26 cellular contexts compared by ENCODE assay signal in genomic region chr16:4762205-4762604, GRCh38. TPM values are rescaled to one million over a fixed set of nuclear protein-coding genes. Genes with fewer than 3 reads are reported as not detected.
A peak's percentile ranks its signal among the peaks of the same experiment; 100 is the strongest.
DNase-seq lines count a peak whose midpoint lies in the region; ATAC-seq, FAIRE-seq and TF ChIP-seq lines count a peak whose summit lies in the region.
"Had no signal": no experiment of that assay in that cellular context is flagged by ENCODE, and none has a peak within 500 bp of the region (broad histone marks: within the 10 kb centered on the region; RNA-seq: fewer than 3 reads in every experiment).

No MANE protein-coding gene starts in this region.

- no peaks in the 10 kb centered on the region for H3K9me3 ChIP-seq in BLaER1
- no peaks in the 10 kb centered on the region for H3K9me3 ChIP-seq in astrocyte (ENCODE audit: insufficient read depth, low read depth, low read length)
- H3K9me3 ChIP-seq in osteoblast (ENCODE audit: low read depth, low read length), result no peaks in the 10 kb centered on the region
- H3K9me3 ChIP-seq in PC-9 (ENCODE audit: insufficient read depth, low read depth), result no peaks in the 10 kb centered on the region
- H3K9me3 ChIP-seq: Caco-2 had no signal

- DNase-seq in activated naive CD4-positive, alpha-beta T cell treated with anti-CD3 and anti-CD28 coated beads, Interleukin-2, amount 50 U/mL, for 72 hours (ENCODE audit: low spot score in 2 of 2), result no peak
- no peak for DNase-seq in activated naive CD4-positive, alpha-beta T cell treated with Interleukin-2 at 50 U/mL for 16 hours
- no peak for DNase-seq in astrocyte (ENCODE audit: low read depth)
- DNase-seq in osteoblast (ENCODE audit: insufficient read length, low spot score, missing footprints), result peak; percentile 29
- DNase-seq in DMS53 (lab: John Stamatoyannopoulos, UW), result no peak
- no peak for DNase-seq in PC-9
- DNase-seq in epidermal melanocyte (ENCODE audit: insufficient read length, low spot score), result no peak
- DNase-seq: 8988T; Caco-2; CD4-positive, alpha-beta T cell; DMS79; GDM1; HCEC 1CT; IMR-90 had no signal

- no peaks in the 10 kb centered on the region for H3K9me2 ChIP-seq in PC-9 (ENCODE audit: insufficient read depth)

- no peaks in the 10 kb centered on the region for H3K27me3 Mint-ChIP-seq in astrocyte (ENCODE audit: low read depth, unreplicated experiment)
- H3K27me3 Mint-ChIP-seq: B cell; CD4-positive, alpha-beta T cell had no signal

- H3F3A ChIP-seq in PC-9 (ENCODE audit: insufficient read depth, low read depth), result no peaks in the 10 kb centered on the region

- H3K4me3 Mint-ChIP-seq in astrocyte (ENCODE audit: unreplicated experiment), result no peak overlapping the region
- H3K4me3 Mint-ChIP-seq: B cell; CD4-positive, alpha-beta T cell; GM23338 had no signal

- no TSS peak for BruUV-seq in PC-9 (replicated peaks; lab: Mats Ljungman, UMichigan)

- intact Hi-C loops in PC-9 (cut with micrococcal nuclease; ENCODE audit: unreplicated experiment), result no loop called here

- H2AFZ ChIP-seq in astrocyte (ENCODE audit: low read depth, low read length) (no peak overlapping the region), osteoblast (ENCODE audit: low read length) (no peak overlapping the region), PC-9 (no peak overlapping the region)
- H2AFZ ChIP-seq: GM23338 had no signal

- H3K27ac ChIP-seq in BLaER1, result no peak overlapping the region
- H3K27ac ChIP-seq in astrocyte (ENCODE audit: low read depth, low read length), result no peak overlapping the region
- no peak overlapping the region for H3K27ac ChIP-seq in osteoblast (ENCODE audit: low read depth, low read length)
- no peak overlapping the region for H3K27ac ChIP-seq in PC-9
- H3K27ac ChIP-seq: C4-2B, HL-60 had no signal

- H3K27ac Mint-ChIP-seq in activated naive CD4-positive, alpha-beta T cell treated with anti-CD3 and anti-CD28 coated beads, Interleukin-2, amount 50 U/mL, for 72 hours, result peak overlapping the region; percentile 21 to 86
- H3K27ac Mint-ChIP-seq in astrocyte (ENCODE audit: unreplicated experiment), result peak overlapping the region; percentile 18
- H3K27ac Mint-ChIP-seq: B cell; CD4-positive, alpha-beta T cell; GM23338 had no signal

- H3K79me2 ChIP-seq in astrocyte (ENCODE audit: insufficient read depth, low read length), result peaks cover 35% of the 10 kb centered on the region
- H3K79me2 ChIP-seq in osteoblast (ENCODE audit: insufficient read depth, low read length), result peaks cover 34% of the 10 kb centered on the region
- peaks cover 17% of the 10 kb centered on the region for H3K79me2 ChIP-seq in PC-9 (ENCODE audit: low read depth)

- H4K20me1 ChIP-seq in BLaER1 (peaks cover 49% of the 10 kb centered on the region; the same call in 1 of the 2 replicates), astrocyte (ENCODE audit: insufficient read depth, low read length) (peaks cover 23% of the 10 kb centered on the region), osteoblast (ENCODE audit: insufficient read depth, low read length) (peaks cover 9% of the 10 kb centered on the region), PC-9 (ENCODE audit: insufficient read depth) (no peaks in the 10 kb centered on the region)

- no peak for ATAC-seq in activated naive CD4-positive, alpha-beta T cell treated with anti-CD3 and anti-CD28 coated beads, Interleukin-2, amount 50 U/mL, for 72 hours
- ATAC-seq: GM23338 had no signal

- H3K4me1 ChIP-seq in BLaER1 (peaks cover 34% of the 10 kb centered on the region), astrocyte (ENCODE audit: insufficient read depth, low read length) (peaks cover 7% of the 10 kb centered on the region), osteoblast (ENCODE audit: insufficient read depth, low read length) (peaks cover 8% of the 10 kb centered on the region), PC-9 (replicated peaks; ENCODE audit: insufficient read depth) (peaks cover 7% of the 10 kb centered on the region; the same call in 1 of the 2 replicates)
- H3K4me1 ChIP-seq: Caco-2 had no signal

- H3K9ac ChIP-seq in BLaER1, result 0 out of 2 replicates have a peak overlapping the region, but pooled peaks have one; percentile 30
- no peak overlapping the region for H3K9ac ChIP-seq in astrocyte (ENCODE audit: low read length)

- no peaks in the 10 kb centered on the region for H3K27me3 ChIP-seq in BLaER1
- no peaks in the 10 kb centered on the region for H3K27me3 ChIP-seq in astrocyte (ENCODE audit: insufficient read depth, low read length)
- H3K27me3 ChIP-seq in osteoblast (ENCODE audit: insufficient read depth, low read length), result no peaks in the 10 kb centered on the region
- H3K27me3 ChIP-seq in PC-9 (ENCODE audit: insufficient read depth, low read depth), result no peaks in the 10 kb centered on the region

- POLR2A ChIA-PET in PC-9 (lab: Charles Lee; ENCODE audit: unreplicated experiment), result no interaction called here

- CTCF ChIA-PET in PC-9 (lab: Charles Lee), result no interaction called here

- peaks cover 8% of the 10 kb centered on the region for H3K4me1 Mint-ChIP-seq in astrocyte (ENCODE audit: low read depth, unreplicated experiment)

- H3K4me3 ChIP-seq in BLaER1 (no peak overlapping the region), astrocyte (ENCODE audit: insufficient read depth, low read depth, low read length) (no peak overlapping the region), osteoblast (ENCODE audit: insufficient read depth, low read length) (no peak overlapping the region), PC-9 (no peak overlapping the region)
- H3K4me3 ChIP-seq: GM23338 had no signal

- no peaks in the 10 kb centered on the region for H3K9me3 Mint-ChIP-seq in activated naive CD4-positive, alpha-beta T cell treated with anti-CD3 and anti-CD28 coated beads, Interleukin-2, amount 50 U/mL, for 72 hours
- no peaks in the 10 kb centered on the region for H3K9me3 Mint-ChIP-seq in astrocyte (ENCODE audit: unreplicated experiment)
- H3K9me3 Mint-ChIP-seq: CD4-positive, alpha-beta T cell; GM23338 had no signal

- H3K4me2 ChIP-seq in BLaER1 (peak overlapping the region; percentile 21), astrocyte (ENCODE audit: low read length) (no peak overlapping the region), osteoblast (ENCODE audit: insufficient read depth, low read length) (no peak overlapping the region), PC-9 (no peak overlapping the region)
- H3K4me2 ChIP-seq: GM23338 had no signal

- no peak for TF ChIP-seq CTCF in astrocyte (IDR thresholded peaks at IDR 0.05; ENCODE audit: insufficient read depth, low read depth, low read length)
- no peak for TF ChIP-seq CTCF in osteoblast (IDR thresholded peaks at IDR 0.05; ENCODE audit: extremely low read depth, low read depth, low read length)
- TF ChIP-seq CTCF in PC-9 (conservative IDR thresholded peaks at IDR 0.05), result no peak

- H3K36me3 Mint-ChIP-seq in activated naive CD4-positive, alpha-beta T cell treated with anti-CD3 and anti-CD28 coated beads, Interleukin-2, amount 50 U/mL, for 72 hours, result peaks cover 0 to 6% of the 10 kb centered on the region in 2 donors
- H3K36me3 Mint-ChIP-seq in astrocyte (ENCODE audit: low read depth, unreplicated experiment), result peaks cover 31% of the 10 kb centered on the region

- H3K36me3 ChIP-seq in BLaER1 (peaks cover 83% of the 10 kb centered on the region), astrocyte (ENCODE audit: insufficient read depth, low read length) (peaks cover 9% of the 10 kb centered on the region), osteoblast (ENCODE audit: insufficient read depth, low read length) (peaks cover 67% of the 10 kb centered on the region), PC-9 (ENCODE audit: low read depth) (0 out of 2 replicates have a peak, but pooled peaks cover 3% of the 10 kb centered on the region)

- no peak for FAIRE-seq in astrocyte (lab: Jason Lieb, UNC)
- FAIRE-seq: D721Med, GM12892, GM18507, H54 had no signal

RNA-seq across cellular contexts. Expression of gene ZNF500, which starts 4.8 kb away (rescaled TPM):
- total RNA-seq in activated naive CD4-positive, alpha-beta T cell treated with anti-CD3 and anti-CD28 coated beads, Interleukin-2, amount 50 U/mL, for 72 hours, result 10 to 100 TPM; 10.2 to 12.2 TPM
- total RNA-seq in astrocyte (12.2 and 14.6 TPM in 2 replicates), osteoblast (14.5 and 16.2 TPM in 2 replicates), PC-9 (2021) (28.8 and 29.2 TPM in 2 replicates)

RNA-seq across cellular contexts. Expression of gene SEPTIN12, which starts 25.9 kb away (rescaled TPM):
- not detected for total RNA-seq in activated naive CD4-positive, alpha-beta T cell treated with anti-CD3 and anti-CD28 coated beads, Interleukin-2, amount 50 U/mL, for 72 hours
- total RNA-seq in astrocyte (4.4 and 5.9 TPM in 2 replicates), osteoblast (not detected in 2 replicates), PC-9 (2021) (not detected in 2 replicates)
- total RNA-seq: A673; B cell; Caco-2; CD4-positive, alpha-beta T cell; Daoy; GM23338; HT1080; IMR-90 had no signal

RNA-seq across cellular contexts. Expression of gene DNAAF8, which starts 27.9 kb away (rescaled TPM):
- under 1 TPM in 1 of 2 donors, not detected in 1; 0.09 TPM for total RNA-seq in activated naive CD4-positive, alpha-beta T cell treated with anti-CD3 and anti-CD28 coated beads, Interleukin-2, amount 50 U/mL, for 72 hours
- total RNA-seq in astrocyte (2.7 and 2.9 TPM in 2 replicates), osteoblast (1.1 and 2.7 TPM in 2 replicates), PC-9 (2021) (1.8 and 2.4 TPM in 2 replicates)
- total RNA-seq: HT1080 had no signal

RNA-seq across cellular contexts. Expression of gene ANKS3, which starts 28.1 kb away (rescaled TPM):
- total RNA-seq in activated naive CD4-positive, alpha-beta T cell treated with anti-CD3 and anti-CD28 coated beads, Interleukin-2, amount 50 U/mL, for 72 hours, result 10 to 100 TPM; 19.4 to 21.5 TPM
- total RNA-seq in astrocyte (23.7 and 27.2 TPM in 2 replicates), osteoblast (31.2 and 39.4 TPM in 2 replicates), PC-9 (2021) (32.8 and 35.0 TPM in 2 replicates)

RNA-seq across cellular contexts. Expression of gene SMIM22, which starts 33.0 kb away (rescaled TPM):
- total RNA-seq in activated naive CD4-positive, alpha-beta T cell treated with anti-CD3 and anti-CD28 coated beads, Interleukin-2, amount 50 U/mL, for 72 hours, result not detected
- total RNA-seq in astrocyte (not detected in 2 replicates), osteoblast (not detected in 2 replicates), PC-9 (2021) (134 and 182 TPM in 2 replicates)
- total RNA-seq: A673; B cell; Caco-2; CD4-positive, alpha-beta T cell; Daoy; GM23338; HT1080; IMR-90 had no signal
